8 cellular contexts compared by ENCODE assay signal in genomic region chr12:104276192-104277131, GRCh38. TPM values are rescaled to one million over a fixed set of nuclear protein-coding genes. Genes with fewer than 3 reads are reported as not detected.
DNase-seq lines count a peak whose midpoint lies in the region; ATAC-seq and TF ChIP-seq lines count a peak whose summit lies in the region.

No MANE protein-coding gene starts in this region.

- H3K4me3 ChIP-seq in right lobe of liver: no peak overlapping the region
- H3K4me3 ChIP-seq in tibial artery: peak overlapping the region in 1 of 2 donors; percentile 26

- CTCF ChIA-PET in CD4-positive, alpha-beta T cell (lab: Charles Lee): no interaction called here

- no peaks in the 10 kb centered on the region for H3K27me3 ChIP-seq in CD4-positive, alpha-beta T cell (ENCODE audit: control insufficient read depth, insufficient read depth, low read length)
- H3K27me3 ChIP-seq in right lobe of liver (no peaks in the 10 kb centered on the region), tibial artery (no peaks in the 10 kb centered on the region)

- H3K4me3 Mint-ChIP-seq in CD4-positive, alpha-beta T cell: peak overlapping the region; percentile 36
- H3K4me3 Mint-ChIP-seq in T-helper 17 cell: peak overlapping the region; percentile 1

- no peak for ATAC-seq in CD4-positive, alpha-beta T cell (ENCODE audit: poor library complexity)
- ATAC-seq in GM19351 (IDR thresholded peaks at IDR 0.05; ENCODE audit: unreplicated experiment): peak; percentile 91
- ATAC-seq in T-helper 17 cell: peak; percentile 30
- ATAC-seq in right lobe of liver: peak; percentile 39 to 54 (median 46)

- no peaks in the 10 kb centered on the region for H3K9me3 ChIP-seq in CD4-positive, alpha-beta T cell (ENCODE audit: control insufficient read depth, low read length)
- H3K9me3 ChIP-seq in T-helper 17 cell (ENCODE audit: control insufficient read depth, low read length, poor library complexity, severe bottlenecking) (no peaks in the 10 kb centered on the region), right lobe of liver (no peaks in the 10 kb centered on the region), tibial artery (no peaks in the 10 kb centered on the region)

- no peaks in the 10 kb centered on the region for H3K36me3 Mint-ChIP-seq in CD4-positive, alpha-beta T cell (ENCODE audit: low read depth)
- H3K36me3 Mint-ChIP-seq in T-helper 17 cell (ENCODE audit: low read depth): peaks cover 10% of the 10 kb centered on the region

- intact Hi-C loops in CD4-positive, alpha-beta T cell (cut with DNase I, micrococcal nuclease): no loop called here
- intact Hi-C loops in right lobe of liver (cut with DNase I) (no loop called here), tibial artery (cut with DNase I; ENCODE audit: low total_unique reads) (no loop called here)

- H3K27ac ChIP-seq in CD4-positive, alpha-beta T cell (ENCODE audit: low read depth, low read length): no peak overlapping the region
- H3K27ac ChIP-seq in right lobe of liver (no peak overlapping the region), tibial artery (no peak overlapping the region)

- POLR2A ChIA-PET in CD4-positive, alpha-beta T cell (lab: Charles Lee): interaction anchor here (1.0 to 1.8 kb wide), 2 partner anchors 10 to 13 kb away, joined by 4 to 6 read pairs; no protein-coding TSS in a partner anchor

- H3K36me3 ChIP-seq in right lobe of liver (no peaks in the 10 kb centered on the region), tibial artery (no peaks in the 10 kb centered on the region)

- DNase-seq in CD4-positive, alpha-beta T cell: no peak
- DNase-seq in M059J (ENCODE audit: low read depth) (peak; percentile 91), T-helper 17 cell (no peak), right lobe of liver (no peak), EL (no peak), epidermal melanocyte (ENCODE audit: insufficient read length, low spot score) (no peak), tibial artery (no peak)

- no peak for TF ChIP-seq POLR2A in right lobe of liver (IDR thresholded peaks at IDR 0.05)

- 67% methylated on average over 9 of the region's 9 CpGs for WGBS in right lobe of liver (ENCODE audit: insufficient coverage, low coverage, low lambda C conversion rate, missing lambda C conversion rate)

- H3K4me1 Mint-ChIP-seq in CD4-positive, alpha-beta T cell (ENCODE audit: low read depth): peaks cover 8% of the 10 kb centered on the region
- H3K4me1 Mint-ChIP-seq in T-helper 17 cell: peaks cover 6% of the 10 kb centered on the region

- H3K4me1 ChIP-seq in right lobe of liver (peaks cover 0 to 4% (median 0%) of the 10 kb centered on the region in 4 donors), tibial artery (peaks cover 0 to 21% (median 7%) of the 10 kb centered on the region in 4 donors)

- H3K9me3 Mint-ChIP-seq in CD4-positive, alpha-beta T cell: no peaks in the 10 kb centered on the region

- no peak overlapping the region for H3K27ac Mint-ChIP-seq in CD4-positive, alpha-beta T cell
- H3K27ac Mint-ChIP-seq in T-helper 17 cell: peak overlapping the region; percentile 9

- no peak for TF ChIP-seq CTCF in CD4-positive, alpha-beta T cell (IDR thresholded peaks at IDR 0.05)
- no peak for TF ChIP-seq CTCF in right lobe of liver (IDR thresholded peaks at IDR 0.05)
- no peak for TF ChIP-seq CTCF in tibial artery (IDR thresholded peaks at IDR 0.05)

- H3K27me3 Mint-ChIP-seq in CD4-positive, alpha-beta T cell: peaks cover 10% of the 10 kb centered on the region
- peaks cover 18% of the 10 kb centered on the region for H3K27me3 Mint-ChIP-seq in T-helper 17 cell

RNA-seq across cellular contexts. Expression of gene EID3, which starts 27.1 kb away (rescaled TPM):
- 10 to 100 TPM; 13.5 to 14.3 TPM for total RNA-seq in CD4-positive, alpha-beta T cell
- 0.10 and 1.0 TPM in 2 replicates for total RNA-seq in M059J (2014; rRNA removed; shearing (Covaris generic))
- total RNA-seq in T-helper 17 cell (10 to 100 TPM; 12.2 to 13.7 TPM), right lobe of liver (1 to 10 TPM; 1.1 to 7.3 (median 1.4) TPM)
